Comparison of ENCODE assay signal across 1 cellular context in genomic region chr15:52383100-52383588, GRCh38.
TF ChIP-seq lines count a peak whose summit lies in the region.

No MANE protein-coding gene starts in this region.

TF ChIP-seq in GM23338, 12 proteins besides CTCF, POLR2A, EP300 and RAD21 (continued from another document):
- TF ChIP-seq ZNF462 (CRISPR knock-in tag; IDR thresholded peaks at IDR 0.05) (no peak), ZNF114 (CRISPR knock-in tag; IDR thresholded peaks at IDR 0.05) (no peak), ZNF331 (CRISPR knock-in tag; IDR thresholded peaks at IDR 0.05; ENCODE audit: low read depth) (no peak)
